ENCODE assay signal across 8 cellular contexts in the genomic region with DNA sequence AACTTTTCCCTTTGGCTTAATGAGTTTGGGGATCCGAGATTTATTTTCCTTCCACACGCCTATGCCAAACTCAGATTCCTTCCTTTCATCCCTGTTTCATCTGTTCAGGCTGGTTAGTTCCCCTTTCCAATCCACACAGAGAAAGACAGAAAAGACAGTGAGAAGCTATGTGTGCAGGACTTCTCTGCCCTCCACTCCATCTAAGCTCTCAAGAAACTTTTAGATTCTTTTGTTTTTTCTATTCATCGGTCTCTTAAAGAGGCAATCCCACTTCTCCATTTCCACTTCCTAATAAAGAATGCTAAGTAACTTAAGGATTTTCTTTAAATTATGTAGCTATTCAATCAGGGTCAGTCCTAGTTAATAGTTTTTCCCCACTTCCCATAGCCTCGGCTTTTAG. TPM values are rescaled to one million over a fixed set of nuclear protein-coding genes. Genes with fewer than 3 reads are reported as not detected.
DNase-seq lines count a peak whose midpoint lies in the region; ATAC-seq, FAIRE-seq and TF ChIP-seq lines count a peak whose summit lies in the region.

No MANE protein-coding gene starts in this region.

- peak overlapping the region; percentile 94 to 99 (median 97) for H3K27ac ChIP-seq in adrenal gland
- peak overlapping the region; percentile 78 to 95 (median 86) for H3K27ac ChIP-seq in right lobe of liver

- H3K36me3 ChIP-seq in adrenal gland (replicated peaks in 1 of 2) (peaks cover 0 to 8% of the 10 kb centered on the region in 2 donors), right lobe of liver (peaks cover 0 to 7% (median 4%) of the 10 kb centered on the region in 4 donors)

- H3K9me3 ChIP-seq in adrenal gland (replicated peaks in 1 of 3): no peaks in the 10 kb centered on the region
- H3K9me3 ChIP-seq in right lobe of liver: no peaks in the 10 kb centered on the region

- intact Hi-C loops in adrenal gland (cut with DNase I): loop anchor here in 1 of 2 donors (10.0 kb wide), 1 partner anchor 106 kb away; no protein-coding TSS in a partner anchor
- intact Hi-C loops in right lobe of liver (cut with DNase I): no loop called here

- no peaks in the 10 kb centered on the region for H3K27me3 Mint-ChIP-seq in activated naive CD4-positive, alpha-beta T cell treated with anti-CD3 and anti-CD28 coated beads, Interleukin-2, amount 50 U/mL, for 24 hours
- H3K27me3 Mint-ChIP-seq in type B pancreatic cell: no peaks in the 10 kb centered on the region

- peak overlapping the region; percentile 96 for H3K27ac Mint-ChIP-seq in activated naive CD4-positive, alpha-beta T cell treated with anti-CD3 and anti-CD28 coated beads, Interleukin-2, amount 50 U/mL, for 24 hours
- peak overlapping the region; percentile 94 for H3K27ac Mint-ChIP-seq in type B pancreatic cell

- no peak for ATAC-seq in right lobe of liver

- H3K4me1 ChIP-seq in adrenal gland (replicated peaks in 1 of 2): peaks cover 33 to 78% of the 10 kb centered on the region in 2 donors
- H3K4me1 ChIP-seq in right lobe of liver: peaks cover 0 to 68% (median 19%) of the 10 kb centered on the region in 4 donors

- H3K9me3 Mint-ChIP-seq in activated naive CD4-positive, alpha-beta T cell treated with anti-CD3 and anti-CD28 coated beads, Interleukin-2, amount 50 U/mL, for 24 hours: no peaks in the 10 kb centered on the region
- H3K9me3 Mint-ChIP-seq in type B pancreatic cell: no peaks in the 10 kb centered on the region

- H3K4me3 ChIP-seq in adrenal gland: peak overlapping the region in 2 of 4 donors; percentile 44 to 74
- H3K4me3 ChIP-seq in right lobe of liver: peak overlapping the region; percentile 53 to 72 (median 61)

- H3K4me3 Mint-ChIP-seq in activated naive CD4-positive, alpha-beta T cell treated with anti-CD3 and anti-CD28 coated beads, Interleukin-2, amount 50 U/mL, for 24 hours: peak overlapping the region; percentile 98
- H3K4me3 Mint-ChIP-seq in type B pancreatic cell: peak overlapping the region; percentile 97

- no peak for TF ChIP-seq CTCF in adrenal gland (IDR thresholded peaks at IDR 0.05)
- TF ChIP-seq CTCF in right lobe of liver (IDR thresholded peaks at IDR 0.05): no peak
- no peak for TF ChIP-seq CTCF in type B pancreatic cell (conservative IDR thresholded peaks at IDR 0.05)

- H3K27me3 ChIP-seq in adrenal gland (no peaks in the 10 kb centered on the region), right lobe of liver (no peaks in the 10 kb centered on the region)

- WGBS in adrenal gland, 4 donors: 4 to 6% (median 4%) methylated on average over 4 of the region's 4 CpGs
- 0% methylated on average over 4 of the region's 4 CpGs for WGBS in right lobe of liver (ENCODE audit: insufficient coverage, low coverage, low lambda C conversion rate, missing lambda C conversion rate)

- no peak for TF ChIP-seq POLR2A in adrenal gland (IDR thresholded peaks at IDR 0.05)
- no peak for TF ChIP-seq POLR2A in right lobe of liver (IDR thresholded peaks at IDR 0.05)

- peaks cover 50% of the 10 kb centered on the region for H3K4me1 Mint-ChIP-seq in activated naive CD4-positive, alpha-beta T cell treated with anti-CD3 and anti-CD28 coated beads, Interleukin-2, amount 50 U/mL, for 24 hours
- H3K4me1 Mint-ChIP-seq in type B pancreatic cell (ENCODE audit: unreplicated experiment): peaks cover 28% of the 10 kb centered on the region

- no peak for FAIRE-seq in HTR-8/SVneo (lab: Jason Lieb, UNC)

- no peak for DNase-seq in activated naive CD4-positive, alpha-beta T cell treated with Interleukin-2 at 50 U/mL for 16 hours
- DNase-seq in adrenal gland (no peak), right lobe of liver (no peak), type B pancreatic cell (ENCODE audit: extremely low spot score, unreplicated experiment) (no peak), NAMALWA (ENCODE audit: low spot score) (no peak), COR-L47 (lab: John Stamatoyannopoulos, UW) (no peak), HTR-8/SVneo (ENCODE audit: insufficient read length, low spot score) (no peak)

- H3K36me3 Mint-ChIP-seq in activated naive CD4-positive, alpha-beta T cell treated with anti-CD3 and anti-CD28 coated beads, Interleukin-2, amount 50 U/mL, for 24 hours: peaks cover 14% of the 10 kb centered on the region
- H3K36me3 Mint-ChIP-seq in type B pancreatic cell: no peaks in the 10 kb centered on the region

RNA-seq across cellular contexts. Expression of gene ITGA1, which starts 11.2 kb away (rescaled TPM):
- 100 to 1,000 TPM; 137 to 371 (median 157) TPM for total RNA-seq in adrenal gland
- 10 to 100 TPM; 30.0 to 80.3 (median 39.5) TPM for polyA plus RNA-seq in adrenal gland
- 100 to 1,000 TPM in 1 of 6 experiments, 10 to 100 TPM in 5; 66.5 to 116 (median 82.1) TPM for total RNA-seq in right lobe of liver
- total RNA-seq in type B pancreatic cell (ENCODE audit: low replicate concordance): 12.0 and 17.0 TPM in 2 replicates

RNA-seq across cellular contexts. Expression of gene PELO, which starts 11.2 kb away (rescaled TPM):
- total RNA-seq in adrenal gland (100 to 1,000 TPM in 3 of 8 donors, 10 to 100 TPM in 5; 60.3 to 147 (median 79.7) TPM), right lobe of liver (10 to 100 TPM; 14.6 to 24.6 (median 17.6) TPM), type B pancreatic cell (ENCODE audit: low replicate concordance) (18.0 and 19.0 TPM in 2 replicates)
- polyA plus RNA-seq in adrenal gland: 10 to 100 TPM; 17.8 to 52.4 (median 27.9) TPM
